9 cellular contexts compared by ENCODE assay signal in genomic region chr13:76903544-76904162, GRCh38. TPM values are rescaled to one million over a fixed set of nuclear protein-coding genes. Genes with fewer than 3 reads are reported as not detected.
DNase-seq lines count a peak whose midpoint lies in the region; ATAC-seq and TF ChIP-seq lines count a peak whose summit lies in the region.
"Had no signal": no experiment of that assay in that cellular context is flagged by ENCODE, and none has a peak within 500 bp of the region (broad histone marks: within the 10 kb centered on the region; RNA-seq: fewer than 3 reads in every experiment).

No MANE protein-coding gene starts in this region.

- CTCF ChIA-PET in activated CD8-positive, alpha-beta T cell treated with anti-CD3 and anti-CD28 coated beads for 36 hours (lab: Charles Lee), result interaction anchor here (0.6 to 3.7 kb wide), 37 partner anchors 8 to 1208 kb away, joined by 3 to 38 read pairs (median 4); partner anchors contain the start of gene KCTD12

- peaks cover 6% of the 10 kb centered on the region for H3K27me3 Mint-ChIP-seq in activated CD8-positive, alpha-beta T cell treated with anti-CD3 and anti-CD28 coated beads for 36 hours
- H3K27me3 Mint-ChIP-seq in effector memory CD8-positive, alpha-beta T cell, result peaks cover 62 to 67% of the 10 kb centered on the region in 2 donors

- peaks cover 8% of the 10 kb centered on the region for H3K9me3 Mint-ChIP-seq in activated CD8-positive, alpha-beta T cell treated with anti-CD3 and anti-CD28 coated beads for 36 hours
- H3K9me3 Mint-ChIP-seq in effector memory CD8-positive, alpha-beta T cell, result peaks cover 5 to 8% of the 10 kb centered on the region in 2 donors
- peaks cover 6% of the 10 kb centered on the region for H3K9me3 Mint-ChIP-seq in stimulated activated effector memory CD8-positive, alpha-beta T cell treated with anti-CD3 and anti-CD28 coated beads, Interleukin-12 subunit alpha, Interleukin-12 subunit beta, amount 100 ng/mL, for 72 hours

- peaks cover 4% of the 10 kb centered on the region for H3K36me3 Mint-ChIP-seq in activated CD8-positive, alpha-beta T cell treated with anti-CD3 and anti-CD28 coated beads for 36 hours (ENCODE audit: low read depth)
- H3K36me3 Mint-ChIP-seq in effector memory CD8-positive, alpha-beta T cell (ENCODE audit: insufficient read depth), result no peaks in the 10 kb centered on the region
- no peaks in the 10 kb centered on the region for H3K36me3 Mint-ChIP-seq in stimulated activated effector memory CD8-positive, alpha-beta T cell treated with anti-CD3 and anti-CD28 coated beads, Interleukin-12 subunit alpha, Interleukin-12 subunit beta, amount 100 ng/mL, for 72 hours

- POLR2A ChIA-PET in activated CD8-positive, alpha-beta T cell treated with anti-CD3 and anti-CD28 coated beads for 36 hours (lab: Charles Lee), result no interaction called here

- no peaks in the 10 kb centered on the region for H3K4me1 Mint-ChIP-seq in activated CD8-positive, alpha-beta T cell treated with anti-CD3 and anti-CD28 coated beads for 36 hours (ENCODE audit: low read depth)
- H3K4me1 Mint-ChIP-seq in effector memory CD8-positive, alpha-beta T cell (ENCODE audit: low read depth in 2 of 2), result no peaks in the 10 kb centered on the region
- H3K4me1 Mint-ChIP-seq in stimulated activated effector memory CD8-positive, alpha-beta T cell treated with anti-CD3 and anti-CD28 coated beads, Interleukin-12 subunit alpha, Interleukin-12 subunit beta, amount 100 ng/mL, for 72 hours, result no peaks in the 10 kb centered on the region

- TF ChIP-seq CTCF in activated CD8-positive, alpha-beta T cell treated with anti-CD3 and anti-CD28 coated beads for 36 hours (IDR thresholded peaks at IDR 0.05), result peak; percentile 98

- ATAC-seq in GM19463 (IDR thresholded peaks at IDR 0.05; ENCODE audit: unreplicated experiment) (peak; percentile 93), HG03520 (IDR thresholded peaks at IDR 0.05; ENCODE audit: unreplicated experiment) (peak; percentile 99)
- peak; percentile 90 for ATAC-seq in activated CD8-positive, alpha-beta T cell treated with anti-CD3 and anti-CD28 coated beads for 36 hours
- peak; percentile 85 for ATAC-seq in effector memory CD8-positive, alpha-beta T cell (replicated peaks)
- ATAC-seq in stimulated activated effector memory CD8-positive, alpha-beta T cell treated with anti-CD3 and anti-CD28 coated beads, Interleukin-12 subunit alpha, Interleukin-12 subunit beta, amount 100 ng/mL, for 72 hours, result peak; percentile 70

- DNase-seq in COLO829 (ENCODE audit: low spot score) (peak; percentile 53), NK-92 (lab: John Stamatoyannopoulos, UW; ENCODE audit: unreplicated experiment) (peak; percentile 12), middle frontal gyrus (ENCODE audit: extremely low spot score, low spot score) (peak; percentile 74)
- DNase-seq in activated CD8-positive, alpha-beta T cell treated with anti-CD3 and anti-CD28 coated beads for 36 hours, result peak; percentile 83
- peak; percentile 45 to 55 (median 49) for DNase-seq in effector memory CD8-positive, alpha-beta T cell
- DNase-seq in stimulated activated effector memory CD8-positive, alpha-beta T cell treated with anti-CD3 and anti-CD28 coated beads, Interleukin-12 subunit alpha, Interleukin-12 subunit beta, amount 100 ng/mL, for 72 hours (ENCODE audit: low spot score in 2 of 2), result peak; percentile 40 to 64

- intact Hi-C loops in activated CD8-positive, alpha-beta T cell treated with anti-CD3 and anti-CD28 coated beads for 36 hours (cut with micrococcal nuclease), result loop anchor here (5.0 to 10.0 kb wide), 3 partner anchors 81 to 1029 kb away; no protein-coding TSS in a partner anchor

- H3K4me3 Mint-ChIP-seq in activated CD8-positive, alpha-beta T cell treated with anti-CD3 and anti-CD28 coated beads for 36 hours, result no peak overlapping the region
- no peak overlapping the region for H3K4me3 Mint-ChIP-seq in effector memory CD8-positive, alpha-beta T cell
- no peak overlapping the region for H3K4me3 Mint-ChIP-seq in stimulated activated effector memory CD8-positive, alpha-beta T cell treated with anti-CD3 and anti-CD28 coated beads, Interleukin-12 subunit alpha, Interleukin-12 subunit beta, amount 100 ng/mL, for 72 hours
- H3K4me3 Mint-ChIP-seq: T-helper 1 cell treated with Interleukin-12 subunit alpha and Interleukin-12 subunit beta and Interleukin-4 antibody, amounts not matched to agents 30 μg/mL and 1 μg/mL, for 36 hours had no signal

- no peak overlapping the region for H3K27ac Mint-ChIP-seq in activated CD8-positive, alpha-beta T cell treated with anti-CD3 and anti-CD28 coated beads for 36 hours
- no peak overlapping the region for H3K27ac Mint-ChIP-seq in effector memory CD8-positive, alpha-beta T cell
- no peak overlapping the region for H3K27ac Mint-ChIP-seq in stimulated activated effector memory CD8-positive, alpha-beta T cell treated with anti-CD3 and anti-CD28 coated beads, Interleukin-12 subunit alpha, Interleukin-12 subunit beta, amount 100 ng/mL, for 72 hours
- H3K27ac Mint-ChIP-seq: T-helper 1 cell treated with Interleukin-12 subunit alpha and Interleukin-12 subunit beta and Interleukin-4 antibody, amounts not matched to agents 30 μg/mL and 1 μg/mL, for 36 hours had no signal

RNA-seq across cellular contexts. Expression of gene KCTD12, which starts 17.4 kb away (rescaled TPM):
- total RNA-seq in activated CD8-positive, alpha-beta T cell treated with anti-CD3 and anti-CD28 coated beads for 36 hours, result 10 to 100 TPM; 14.3 to 14.8 TPM

RNA-seq across cellular contexts. Expression of gene ACOD1, which starts 44.7 kb away (rescaled TPM):
- not detected for total RNA-seq in activated CD8-positive, alpha-beta T cell treated with anti-CD3 and anti-CD28 coated beads for 36 hours

Comparison
In these comparisons a context has a peak if more than half of its experiments do, and no peak if none do; other contexts are left out.
1. Peak in every context shown above with its lines: DNase-seq and ATAC-seq.
2. DNase-seq: peak in every context shown above with its lines; median percentile 83 in activated CD8-positive, alpha-beta T cell treated with anti-CD3 and anti-CD28 coated beads for 36 hours; 74 in middle frontal gyrus; 53 in COLO829; 52 in stimulated activated effector memory CD8-positive, alpha-beta T cell treated with anti-CD3 and anti-CD28 coated beads, Interleukin-12 subunit alpha, Interleukin-12 subunit beta, amount 100 ng/mL, for 72 hours; 49 in effector memory CD8-positive, alpha-beta T cell; 12 in NK-92.